8 cellular contexts compared by ENCODE assay signal in the genomic region with DNA sequence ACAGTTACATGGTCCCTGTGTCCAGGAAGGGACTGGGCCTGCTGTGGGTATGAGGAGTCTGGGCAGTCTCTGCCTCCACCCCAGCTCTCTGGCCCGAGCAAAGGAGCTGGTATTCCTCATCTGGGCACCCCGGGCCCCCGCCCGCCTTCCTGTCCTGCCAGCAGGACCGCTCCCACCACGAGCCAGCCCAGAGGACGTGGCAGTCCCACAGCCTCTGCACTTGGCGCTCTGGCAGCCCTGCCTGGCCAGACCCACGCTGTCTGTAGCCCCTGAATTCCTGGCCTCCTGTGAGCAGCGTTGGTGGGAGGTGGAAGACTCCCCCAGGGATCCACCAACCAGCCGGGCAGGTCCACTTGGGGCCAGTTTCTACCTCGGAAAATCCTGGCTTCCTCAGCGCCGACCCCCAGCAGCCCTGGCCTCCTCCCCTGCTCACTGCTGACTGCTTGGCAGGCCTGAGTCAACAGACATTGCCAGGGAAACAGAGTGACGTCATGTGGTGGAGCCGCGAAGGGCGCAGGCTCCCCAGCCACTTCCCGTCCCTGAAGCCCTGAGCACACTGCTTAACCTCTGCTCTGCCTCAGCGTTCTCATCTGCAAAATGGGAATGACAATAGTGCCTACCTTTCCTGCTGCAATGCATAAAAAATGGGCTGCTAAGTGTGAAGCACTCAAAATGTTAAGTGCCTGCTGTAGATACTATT. TPM values are rescaled to one million over a fixed set of nuclear protein-coding genes. Genes with fewer than 3 reads are reported as not detected.
DNase-seq lines count a peak whose midpoint lies in the region; ATAC-seq, FAIRE-seq and TF ChIP-seq lines count a peak whose summit lies in the region.

No MANE protein-coding gene starts in this region.

- H3K36me3 ChIP-seq in thyroid gland: no peaks in the 10 kb centered on the region

- FAIRE-seq in RCC 7860 (lab: Jason Lieb, UNC): peak; percentile 69

- no peaks in the 10 kb centered on the region for H3K27me3 ChIP-seq in thyroid gland

- no peaks in the 10 kb centered on the region for H3K9me3 Mint-ChIP-seq in osteocyte (ENCODE audit: unreplicated experiment)

- H3K27ac ChIP-seq in thyroid gland: peak overlapping the region; percentile 91 to 94 (median 92)

- ATAC-seq in HG03432 (IDR thresholded peaks at IDR 0.05; ENCODE audit: unreplicated experiment): no peak

- peak overlapping the region in 1 of 2 donors; percentile 29 for H3K4me3 ChIP-seq in foreskin fibroblast (ENCODE audit: low read depth in 1 of 2, low read length in 2 of 2)
- H3K4me3 ChIP-seq in thyroid gland (replicated peaks in 1 of 3): peak overlapping the region in 1 of 3 donors; percentile 14

- no peaks in the 10 kb centered on the region for H3K9me3 ChIP-seq in thyroid gland

- 17 to 31% methylated on average over 12 to 15 of the region's 20 CpGs for WGBS in thyroid gland, 2 donors

- no peak for TF ChIP-seq CTCF in foreskin fibroblast (IDR thresholded peaks at IDR 0.05; ENCODE audit: low read depth, low read length)
- no peak for TF ChIP-seq CTCF in osteocyte (IDR thresholded peaks at IDR 0.05)
- TF ChIP-seq CTCF in thyroid gland (IDR thresholded peaks at IDR 0.05): no peak

- H3K4me1 Mint-ChIP-seq in osteocyte (ENCODE audit: unreplicated experiment): peaks cover 7% of the 10 kb centered on the region

- H3K27me3 Mint-ChIP-seq in osteocyte (ENCODE audit: unreplicated experiment): peaks cover 10% of the 10 kb centered on the region

- in situ Hi-C loops in ACHN (cut with HindIII; ENCODE audit: low pct_ligation_motif_present, low pct_unique_long_range_greater_than_20kb, low sequenced_read_pairs): loop anchor here (10.0 kb wide), 1 partner anchor 113 kb away; a partner anchor contains a TSS

- no peak overlapping the region for H3K4me3 Mint-ChIP-seq in osteocyte (ENCODE audit: unreplicated experiment)

- DNase-seq in ACHN (peak; percentile 98), H4 (ENCODE audit: low spot score) (peak; percentile 99), RCC 7860 (ENCODE audit: low spot score) (peak; percentile 98), foreskin fibroblast (peak; percentile 92 to 95), osteocyte (ENCODE audit: extremely low spot score, unreplicated experiment) (no peak), thyroid gland (peak; percentile 88 to 89)
- DNase-seq in activated effector memory CD4-positive, alpha-beta T cell treated with anti-CD3 and anti-CD28 coated beads, Interleukin-2, amount 50 U/mL, for 16 hours: peak; percentile 87

- H3K36me3 Mint-ChIP-seq in osteocyte (ENCODE audit: unreplicated experiment): no peaks in the 10 kb centered on the region

- intact Hi-C loops in thyroid gland (cut with DNase I): no loop called here

- TF ChIP-seq POLR2A in thyroid gland (IDR thresholded peaks at IDR 0.05): peak in 1 of 2 donors; percentile 90

- H3K4me1 ChIP-seq in thyroid gland: peaks cover 19 to 30% of the 10 kb centered on the region in 2 donors

- peak overlapping the region; percentile 84 for H3K27ac Mint-ChIP-seq in osteocyte (ENCODE audit: unreplicated experiment)

RNA-seq across cellular contexts. Expression of a gene that starts 21.6 kb away (rescaled TPM):
- 44.0 and 47.6 TPM in 2 replicates for total RNA-seq in H4 (2014; rRNA removed; shearing (Covaris generic))
- total RNA-seq in osteocyte (19.8 and 20.3 TPM in 2 replicates), thyroid gland (10 to 100 TPM; 16.7 to 32.8 (median 21.5) TPM)

RNA-seq across cellular contexts. Expression of a gene that starts 34.0 kb away (rescaled TPM):
- not detected in 2 replicates for total RNA-seq in H4 (2014; rRNA removed; shearing (Covaris generic))
- 13.3 and 13.5 TPM in 2 replicates for total RNA-seq in osteocyte
- 10 to 100 TPM; 29.0 to 65.7 (median 50.8) TPM for total RNA-seq in thyroid gland

Comparison
In these comparisons a context has a peak if more than half of its experiments do, and no peak if none do; other contexts are left out.
1. RNA of a gene that starts 34.0 kb away (total RNA-seq): 29.0 to 65.7 TPM in thyroid gland and 13.3 to 13.5 TPM in osteocyte; not detected in H4; every median in the first group is over 10 times any median in the second.